ENCODE assay signal across 2 cellular contexts in genomic region chr2:163737563-163737962, GRCh38.
TF ChIP-seq lines count a peak whose summit lies in the region.

No MANE protein-coding gene starts in this region.

TF ChIP-seq in HepG2, 621 proteins besides CTCF, POLR2A, EP300 and RAD21:
- TF ChIP-seq ZNF333 (CRISPR knock-in tag; IDR thresholded peaks at IDR 0.05; ENCODE audit: borderline replicate concordance) (no peak), GATAD2A (CRISPR knock-in tag; IDR thresholded peaks at IDR 0.05) (no peak), SP1 (IDR thresholded peaks at IDR 0.05) (no peak), SP1 (CRISPR knock-in tag; IDR thresholded peaks at IDR 0.05) (no peak), ZNF614 (CRISPR knock-in tag; IDR thresholded peaks at IDR 0.05; ENCODE audit: borderline replicate concordance) (no peak), ZNF343 (CRISPR knock-in tag; IDR thresholded peaks at IDR 0.05) (no peak), MTF1 (CRISPR knock-in tag; IDR thresholded peaks at IDR 0.05) (no peak), CBX2 (IDR thresholded peaks at IDR 0.05; ENCODE audit: low read depth, low read length) (peak; percentile 86; the same call in 1 of the 2 replicates), CBX2 (CRISPR knock-in tag; IDR thresholded peaks at IDR 0.05; ENCODE audit: low read depth) (no peak), REST (IDR thresholded peaks at IDR 0.05; ENCODE audit: borderline replicate concordance in 1 of 2, low read depth in 1 of 2, low read length in 2 of 2) (peak in 1 of 2 experiments; percentile 71; a peak in 2 of 4 replicates), GTF3A (CRISPR knock-in tag; conservative IDR thresholded peaks at IDR 0.05) (no peak), ZNF251 (CRISPR knock-in tag; IDR thresholded peaks at IDR 0.05) (no peak), ZFP36L2 (CRISPR knock-in tag; IDR thresholded peaks at IDR 0.05) (no peak)
TF ChIP-seq in HepG2: peak in this region for 2.

TF ChIP-seq in liver, 16 proteins besides CTCF, POLR2A, EP300 and RAD21:
- TF ChIP-seq YY1 (IDR thresholded peaks at IDR 0.05) (no peak), REST (IDR thresholded peaks at IDR 0.05) (peak; percentile 62)
TF ChIP-seq in liver: peak in this region for 1.
